ENCODE assay signal across 20 cellular contexts in the genomic region with DNA sequence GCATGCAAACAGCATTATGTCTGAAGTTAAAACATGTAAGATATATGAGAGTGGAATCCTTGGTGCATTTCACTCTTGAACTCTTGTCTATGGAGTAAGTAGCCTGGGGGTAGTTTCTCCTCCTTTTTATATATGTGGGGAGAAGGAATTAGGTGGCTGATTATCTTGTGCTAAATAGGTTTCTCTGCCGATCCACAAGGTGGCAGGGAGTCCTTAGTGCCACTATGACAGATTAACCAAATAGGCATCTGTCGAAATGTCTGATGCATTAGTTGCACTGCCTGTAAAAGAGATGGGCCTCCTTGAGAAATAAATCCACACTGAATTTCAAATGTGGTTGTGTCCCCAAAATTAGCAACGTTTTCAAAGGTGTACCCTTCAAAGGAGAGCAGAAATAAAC.
DNase-seq lines count a peak whose midpoint lies in the region; FAIRE-seq and TF ChIP-seq lines count a peak whose summit lies in the region.
"Had no signal": no experiment of that assay in that cellular context is flagged by ENCODE, and none has a peak within 500 bp of the region (broad histone marks: within the 10 kb centered on the region; RNA-seq: fewer than 3 reads in every experiment).

No MANE protein-coding gene starts in this region.

- TF ChIP-seq POLR2A in GM12892 (IDR thresholded peaks at IDR 0.05; ENCODE audit: low read depth, low read length): no peak

- DNase-seq in GM12892 (ENCODE audit: insufficient read length): no peak
- peak; percentile 67 for DNase-seq in NCI-H82 treated with DMSO at 0.1 percent for 48 hours (lab: John Stamatoyannopoulos, UW; ENCODE audit: unreplicated experiment)
- DNase-seq in iPS-NIHi7 (ENCODE audit: extremely low spot score): peak; percentile 6
- DNase-seq in activated CD8-positive, alpha-beta memory T cell treated with anti-CD3 and anti-CD28 coated beads for 24 hours: no peak
- no peak for DNase-seq in DMS153 (lab: John Stamatoyannopoulos, UW)
- DNase-seq in amygdala (lab: John Stamatoyannopoulos, UW): no peak
- DNase-seq: activated CD8-positive, alpha-beta memory T cell treated with anti-CD3 and anti-CD28 coated beads, Interleukin-2, amount 50 U/mL, for 48 hours; activated naive CD8-positive, alpha-beta T cell treated with anti-CD3 and anti-CD28 coated beads, Interleukin-2, amount 10 ng/mL, durations not matched to agents 7 days and 5 days; Caco-2; effector CD4-positive, alpha-beta T cell; foreskin keratinocyte; MM.1S; NCI-H1694; spleen; stimulated activated CD4-positive, alpha-beta T cell treated with anti-CD3 and anti-CD28 coated beads, Interleukin-4, amount 100 ng/mL, for 24 hours; stimulated activated naive CD8-positive, alpha-beta T cell treated with anti-CD3 and anti-CD28 coated beads, Interleukin-15, Interleukin-2, amounts not matched to agents 100 U/mL and 50 U/mL, for 24 hours; T-helper 2 cell; tibial artery had no signal

- no peak overlapping the region for H3K27ac ChIP-seq in C4-2B
- H3K27ac ChIP-seq: foreskin keratinocyte, spleen, tibial artery had no signal

- peak; percentile 23 for TF ChIP-seq CTCF in C4-2B (conservative IDR thresholded peaks at IDR 0.05)

- peak; percentile 50 for FAIRE-seq in GM12892 (lab: Jason Lieb, UNC)
- FAIRE-seq: keratinocyte had no signal

Comparison
In these comparisons a context has a peak if more than half of its experiments do, and no peak if none do; other contexts are left out.
1. DNase-seq: peak in NCI-H82 treated with DMSO at 0.1 percent for 48 hours (single experiment) and iPS-NIHi7 (single experiment); none in GM12892 (single experiment), activated CD8-positive, alpha-beta memory T cell treated with anti-CD3 and anti-CD28 coated beads for 24 hours (single experiment), DMS153 (single experiment) and amygdala (0 of 56).